Comparison of ENCODE assay signal across 1 cellular context in genomic region chr9:133609311-133610098, GRCh38.
A peak's percentile ranks its signal among the peaks of the same experiment; 100 is the strongest.
TF ChIP-seq lines count a peak whose summit lies in the region.

TSS of gene FAM163B (minus strand) at chr9:133609389. CDS start at chr9:133580223, 29,166 bp downstream.

TF ChIP-seq in WTC11, 78 proteins besides CTCF, POLR2A, EP300 and RAD21 (continued from another document and continues in another):
- TF ChIP-seq ESRRA (CRISPR knock-in tag; IDR thresholded peaks at IDR 0.05; ENCODE audit: borderline replicate concordance) (peak; percentile 55; the same call in 1 of the 2 replicates), ZNF396 (CRISPR knock-in tag; IDR thresholded peaks at IDR 0.05; ENCODE audit: borderline replicate concordance) (no peak; the same call in 1 of the 2 replicates), MXD4 (CRISPR knock-in tag; IDR thresholded peaks at IDR 0.05; ENCODE audit: borderline replicate concordance) (no peak), PREB (CRISPR knock-in tag; IDR thresholded peaks at IDR 0.05; ENCODE audit: borderline replicate concordance) (no peak), MLX (CRISPR knock-in tag; IDR thresholded peaks at IDR 0.05) (no peak), ETV6 (CRISPR knock-in tag; IDR thresholded peaks at IDR 0.05) (peak; percentile 78), TP53 (CRISPR knock-in tag; IDR thresholded peaks at IDR 0.05) (peak; percentile 94), TCF7 (CRISPR knock-in tag; IDR thresholded peaks at IDR 0.05; ENCODE audit: low read depth) (no peak), ZNF219 (CRISPR knock-in tag; IDR thresholded peaks at IDR 0.05; ENCODE audit: borderline replicate concordance) (peak; percentile 94; the same call in 1 of the 2 replicates), GRHL2 (CRISPR knock-in tag; IDR thresholded peaks at IDR 0.05; ENCODE audit: insufficient replicate concordance, severe bottlenecking) (no peak), PRRX2 (CRISPR knock-in tag; IDR thresholded peaks at IDR 0.05) (no peak), TEAD4 (CRISPR knock-in tag; IDR thresholded peaks at IDR 0.05) (peak; percentile 85), KAT7 (CRISPR knock-in tag; IDR thresholded peaks at IDR 0.05; ENCODE audit: borderline replicate concordance) (peak; percentile 52; the same call in 1 of the 2 replicates), RELA (CRISPR knock-in tag; IDR thresholded peaks at IDR 0.05; ENCODE audit: borderline replicate concordance) (no peak), E2F1 (CRISPR knock-in tag; IDR thresholded peaks at IDR 0.05) (peak; percentile 44; the same call in 1 of the 2 replicates), NR3C1 (CRISPR knock-in tag; conservative IDR thresholded peaks at IDR 0.05; ENCODE audit: low read depth) (0 out of 2 replicates have a peak, but pooled peaks have one; percentile 51), NFE2L1 (CRISPR knock-in tag; IDR thresholded peaks at IDR 0.05) (no peak), OVOL2 (CRISPR knock-in tag; IDR thresholded peaks at IDR 0.05; ENCODE audit: borderline replicate concordance) (no peak), AR (CRISPR knock-in tag; IDR thresholded peaks at IDR 0.05) (no peak), JUN (CRISPR knock-in tag; IDR thresholded peaks at IDR 0.05) (peak; percentile 93), MYBL2 (CRISPR knock-in tag; IDR thresholded peaks at IDR 0.05) (peak; percentile 75), TEAD1 (CRISPR knock-in tag; IDR thresholded peaks at IDR 0.05) (peak; percentile 85), HMGA2 (CRISPR knock-in tag; IDR thresholded peaks at IDR 0.05) (no peak), ZNF138 (CRISPR knock-in tag; conservative IDR thresholded peaks at IDR 0.05) (no peak), ARID4B (CRISPR knock-in tag; IDR thresholded peaks at IDR 0.05; ENCODE audit: borderline replicate concordance) (peak; percentile 97), GTF2I (CRISPR knock-in tag; conservative IDR thresholded peaks at IDR 0.05) (no peak), ZNF317 (CRISPR knock-in tag; IDR thresholded peaks at IDR 0.05; ENCODE audit: borderline replicate concordance, low read depth) (peak; percentile 43; the same call in 1 of the 2 replicates), ZNF232 (CRISPR knock-in tag; IDR thresholded peaks at IDR 0.05) (peak; percentile 76; the same call in 1 of the 2 replicates), SP1 (CRISPR knock-in tag; conservative IDR thresholded peaks at IDR 0.05) (peak; percentile 67; the same call in 1 of the 2 replicates)
- TF ChIP-seq, protein P1, sequence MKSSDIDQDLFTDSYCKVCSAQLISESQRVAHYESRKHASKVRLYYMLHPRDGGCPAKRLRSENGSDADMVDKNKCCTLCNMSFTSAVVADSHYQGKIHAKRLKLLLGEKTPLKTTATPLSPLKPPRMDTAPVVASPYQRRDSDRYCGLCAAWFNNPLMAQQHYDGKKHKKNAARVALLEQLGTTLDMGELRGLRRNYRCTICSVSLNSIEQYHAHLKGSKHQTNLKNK (CRISPR knock-in tag; IDR thresholded peaks at IDR 0.05): no peak
- TF ChIP-seq, protein P2, sequence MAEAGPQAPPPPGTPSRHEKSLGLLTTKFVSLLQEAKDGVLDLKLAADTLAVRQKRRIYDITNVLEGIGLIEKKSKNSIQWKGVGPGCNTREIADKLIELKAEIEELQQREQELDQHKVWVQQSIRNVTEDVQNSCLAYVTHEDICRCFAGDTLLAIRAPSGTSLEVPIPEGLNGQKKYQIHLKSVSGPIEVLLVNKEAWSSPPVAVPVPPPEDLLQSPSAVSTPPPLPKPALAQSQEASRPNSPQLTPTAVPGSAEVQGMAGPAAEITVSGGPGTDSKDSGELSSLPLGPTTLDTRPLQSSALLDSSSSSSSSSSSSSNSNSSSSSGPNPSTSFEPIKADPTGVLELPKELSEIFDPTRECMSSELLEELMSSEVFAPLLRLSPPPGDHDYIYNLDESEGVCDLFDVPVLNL (CRISPR knock-in tag; IDR thresholded peaks at IDR 0.05; ENCODE audit: borderline replicate concordance, low read depth): peak; percentile 63
- TF ChIP-seq, protein P3, sequence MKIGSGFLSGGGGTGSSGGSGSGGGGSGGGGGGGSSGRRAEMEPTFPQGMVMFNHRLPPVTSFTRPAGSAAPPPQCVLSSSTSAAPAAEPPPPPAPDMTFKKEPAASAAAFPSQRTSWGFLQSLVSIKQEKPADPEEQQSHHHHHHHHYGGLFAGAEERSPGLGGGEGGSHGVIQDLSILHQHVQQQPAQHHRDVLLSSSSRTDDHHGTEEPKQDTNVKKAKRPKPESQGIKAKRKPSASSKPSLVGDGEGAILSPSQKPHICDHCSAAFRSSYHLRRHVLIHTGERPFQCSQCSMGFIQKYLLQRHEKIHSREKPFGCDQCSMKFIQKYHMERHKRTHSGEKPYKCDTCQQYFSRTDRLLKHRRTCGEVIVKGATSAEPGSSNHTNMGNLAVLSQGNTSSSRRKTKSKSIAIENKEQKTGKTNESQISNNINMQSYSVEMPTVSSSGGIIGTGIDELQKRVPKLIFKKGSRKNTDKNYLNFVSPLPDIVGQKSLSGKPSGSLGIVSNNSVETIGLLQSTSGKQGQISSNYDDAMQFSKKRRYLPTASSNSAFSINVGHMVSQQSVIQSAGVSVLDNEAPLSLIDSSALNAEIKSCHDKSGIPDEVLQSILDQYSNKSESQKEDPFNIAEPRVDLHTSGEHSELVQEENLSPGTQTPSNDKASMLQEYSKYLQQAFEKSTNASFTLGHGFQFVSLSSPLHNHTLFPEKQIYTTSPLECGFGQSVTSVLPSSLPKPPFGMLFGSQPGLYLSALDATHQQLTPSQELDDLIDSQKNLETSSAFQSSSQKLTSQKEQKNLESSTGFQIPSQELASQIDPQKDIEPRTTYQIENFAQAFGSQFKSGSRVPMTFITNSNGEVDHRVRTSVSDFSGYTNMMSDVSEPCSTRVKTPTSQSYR (CRISPR knock-in tag; IDR thresholded peaks at IDR 0.05): 0 out of 2 replicates have a peak, but pooled peaks have one; percentile 43
- TF ChIP-seq, protein P4, sequence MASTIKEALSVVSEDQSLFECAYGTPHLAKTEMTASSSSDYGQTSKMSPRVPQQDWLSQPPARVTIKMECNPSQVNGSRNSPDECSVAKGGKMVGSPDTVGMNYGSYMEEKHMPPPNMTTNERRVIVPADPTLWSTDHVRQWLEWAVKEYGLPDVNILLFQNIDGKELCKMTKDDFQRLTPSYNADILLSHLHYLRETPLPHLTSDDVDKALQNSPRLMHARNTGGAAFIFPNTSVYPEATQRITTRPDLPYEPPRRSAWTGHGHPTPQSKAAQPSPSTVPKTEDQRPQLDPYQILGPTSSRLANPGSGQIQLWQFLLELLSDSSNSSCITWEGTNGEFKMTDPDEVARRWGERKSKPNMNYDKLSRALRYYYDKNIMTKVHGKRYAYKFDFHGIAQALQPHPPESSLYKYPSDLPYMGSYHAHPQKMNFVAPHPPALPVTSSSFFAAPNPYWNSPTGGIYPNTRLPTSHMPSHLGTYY (CRISPR knock-in tag; IDR thresholded peaks at IDR 0.05): no peak
- TF ChIP-seq, protein P5, sequence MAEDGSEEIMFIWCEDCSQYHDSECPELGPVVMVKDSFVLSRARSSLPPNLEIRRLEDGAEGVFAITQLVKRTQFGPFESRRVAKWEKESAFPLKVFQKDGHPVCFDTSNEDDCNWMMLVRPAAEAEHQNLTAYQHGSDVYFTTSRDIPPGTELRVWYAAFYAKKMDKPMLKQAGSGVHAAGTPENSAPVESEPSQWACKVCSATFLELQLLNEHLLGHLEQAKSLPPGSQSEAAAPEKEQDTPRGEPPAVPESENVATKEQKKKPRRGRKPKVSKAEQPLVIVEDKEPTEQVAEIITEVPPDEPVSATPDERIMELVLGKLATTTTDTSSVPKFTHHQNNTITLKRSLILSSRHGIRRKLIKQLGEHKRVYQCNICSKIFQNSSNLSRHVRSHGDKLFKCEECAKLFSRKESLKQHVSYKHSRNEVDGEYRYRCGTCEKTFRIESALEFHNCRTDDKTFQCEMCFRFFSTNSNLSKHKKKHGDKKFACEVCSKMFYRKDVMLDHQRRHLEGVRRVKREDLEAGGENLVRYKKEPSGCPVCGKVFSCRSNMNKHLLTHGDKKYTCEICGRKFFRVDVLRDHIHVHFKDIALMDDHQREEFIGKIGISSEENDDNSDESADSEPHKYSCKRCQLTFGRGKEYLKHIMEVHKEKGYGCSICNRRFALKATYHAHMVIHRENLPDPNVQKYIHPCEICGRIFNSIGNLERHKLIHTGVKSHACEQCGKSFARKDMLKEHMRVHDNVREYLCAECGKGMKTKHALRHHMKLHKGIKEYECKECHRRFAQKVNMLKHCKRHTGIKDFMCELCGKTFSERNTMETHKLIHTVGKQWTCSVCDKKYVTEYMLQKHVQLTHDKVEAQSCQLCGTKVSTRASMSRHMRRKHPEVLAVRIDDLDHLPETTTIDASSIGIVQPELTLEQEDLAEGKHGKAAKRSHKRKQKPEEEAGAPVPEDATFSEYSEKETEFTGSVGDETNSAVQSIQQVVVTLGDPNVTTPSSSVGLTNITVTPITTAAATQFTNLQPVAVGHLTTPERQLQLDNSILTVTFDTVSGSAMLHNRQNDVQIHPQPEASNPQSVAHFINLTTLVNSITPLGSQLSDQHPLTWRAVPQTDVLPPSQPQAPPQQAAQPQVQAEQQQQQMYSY (CRISPR knock-in tag; IDR thresholded peaks at IDR 0.05): no peak
- TF ChIP-seq, protein P6, sequence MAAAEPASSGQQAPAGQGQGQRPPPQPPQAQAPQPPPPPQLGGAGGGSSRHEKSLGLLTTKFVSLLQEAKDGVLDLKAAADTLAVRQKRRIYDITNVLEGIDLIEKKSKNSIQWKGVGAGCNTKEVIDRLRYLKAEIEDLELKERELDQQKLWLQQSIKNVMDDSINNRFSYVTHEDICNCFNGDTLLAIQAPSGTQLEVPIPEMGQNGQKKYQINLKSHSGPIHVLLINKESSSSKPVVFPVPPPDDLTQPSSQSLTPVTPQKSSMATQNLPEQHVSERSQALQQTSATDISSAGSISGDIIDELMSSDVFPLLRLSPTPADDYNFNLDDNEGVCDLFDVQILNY (CRISPR knock-in tag; IDR thresholded peaks at IDR 0.05): no peak; the same call in 1 of the 2 replicates
